ENCODE assay signal across 8 cellular contexts in the genomic region with DNA sequence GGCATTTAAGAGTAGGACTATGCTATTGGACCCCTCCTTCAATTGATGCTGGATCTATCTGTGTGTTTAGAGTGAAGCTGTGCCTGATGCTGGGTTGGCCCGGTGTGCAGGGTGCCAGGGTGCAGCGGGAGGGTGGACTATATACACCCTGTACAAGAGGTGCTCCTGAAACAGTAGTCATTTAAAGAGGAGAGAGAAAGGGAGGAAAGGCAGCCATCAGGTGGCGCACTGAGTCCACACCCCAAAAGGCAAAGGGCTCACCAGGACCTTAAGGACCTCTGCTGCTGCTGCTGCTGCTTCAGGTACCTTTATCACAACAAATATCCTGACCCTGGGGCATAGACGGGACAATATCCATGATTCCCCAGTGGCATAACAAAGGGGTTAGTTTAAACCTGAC. TPM values are rescaled to one million over a fixed set of nuclear protein-coding genes. Genes with fewer than 3 reads are reported as not detected.
A peak's percentile ranks its signal among the peaks of the same experiment; 100 is the strongest.
DNase-seq lines count a peak whose midpoint lies in the region; ATAC-seq and TF ChIP-seq lines count a peak whose summit lies in the region.

No MANE protein-coding gene starts in this region.

- POLR2A ChIA-PET in GM10248 (lab: Yijun Ruan, JAX) = no interaction called here

- peak; percentile 24 to 35 for DNase-seq in activated CD4-positive, alpha-beta T cell treated with anti-CD3 and anti-CD28 coated beads, Interleukin-2, amount 50 U/mL, for 24 hours (ENCODE audit: low read depth in 1 of 2, low spot score in 1 of 2)
- DNase-seq in heart left ventricle = peak in 3 of 5 donors; percentile 24 to 40 (median 32)
- peak; percentile 13 to 20 for DNase-seq in stimulated activated CD8-positive, alpha-beta memory T cell treated with anti-CD3 and anti-CD28 coated beads, Interleukin-15, amount 100 ng/mL, for 4 hours (ENCODE audit: low read depth in 2 of 2)
- no peak for DNase-seq in cerebellar nuclear complex (lab: John Stamatoyannopoulos, UW)
- no peak for DNase-seq in DMS153 treated with DMSO at 0.1 percent for 48 hours (lab: John Stamatoyannopoulos, UW; ENCODE audit: unreplicated experiment)
- DNase-seq in GM10248 (ENCODE audit: extremely low spot score) = no peak

- H3K27me3 ChIP-seq in Loucy (ENCODE audit: insufficient read depth, low read length, poor library complexity, severe bottlenecking) = no peaks in the 10 kb centered on the region
- H3K27me3 ChIP-seq in heart left ventricle = no peaks in the 10 kb centered on the region

- no peaks in the 10 kb centered on the region for H3K9me2 ChIP-seq in Loucy (replicated peaks; ENCODE audit: low read depth, low read length)

- intact Hi-C loops in heart left ventricle (cut with DNase I) = loop anchor here in 1 of 10 donors (5.0 kb wide), 1 partner anchor 160 kb away; no protein-coding TSS in a partner anchor

- H3K4me3 ChIP-seq in Loucy (ENCODE audit: low read length, poor library complexity, severe bottlenecking) (no peak overlapping the region), heart left ventricle (no peak overlapping the region)

- H3K36me3 ChIP-seq in Loucy (ENCODE audit: insufficient read depth, low read length) = no peaks in the 10 kb centered on the region
- peaks cover 0 to 7% (median 0%) of the 10 kb centered on the region in 9 donors for H3K36me3 ChIP-seq in heart left ventricle

- H3K4me1 ChIP-seq in Loucy (ENCODE audit: insufficient read depth, low read length, poor library complexity, severe bottlenecking) (peaks cover 10% of the 10 kb centered on the region), heart left ventricle (no peaks in the 10 kb centered on the region)

- no peak for TF ChIP-seq POLR2A in heart left ventricle (IDR thresholded peaks at IDR 0.05)

- peak; percentile 37 to 79 (median 66) for ATAC-seq in heart left ventricle
- ATAC-seq in HG03139 (IDR thresholded peaks at IDR 0.05; ENCODE audit: unreplicated experiment) = no peak

- H3K4me2 ChIP-seq in Loucy (ENCODE audit: low read depth, low read length, poor library complexity, severe bottlenecking) = no peak overlapping the region

- no peaks in the 10 kb centered on the region for H3F3A ChIP-seq in Loucy (ENCODE audit: low read depth)

- 43 to 51% (median 47%) methylated on average over 3 to 4 of the region's 4 CpGs for WGBS in heart left ventricle, 4 donors

- H4K20me1 ChIP-seq in Loucy (ENCODE audit: insufficient read depth, low read length, poor library complexity, severe bottlenecking) = no peaks in the 10 kb centered on the region

- TF ChIP-seq CTCF in Loucy (conservative IDR thresholded peaks at IDR 0.05; ENCODE audit: low read length) (peak; percentile 74), heart left ventricle (IDR thresholded peaks at IDR 0.05) (peak in 10 of 12 donors; percentile 19 to 52 (median 34)), GM10248 (IDR thresholded peaks at IDR 0.05; ENCODE audit: control extremely low read depth, extremely low read depth, low read depth, missing control alignments) (no peak)

- H3K79me2 ChIP-seq in Loucy (ENCODE audit: insufficient read depth, low read length) = no peaks in the 10 kb centered on the region

- CTCF ChIA-PET in GM10248 (lab: Yijun Ruan, JAX) = interaction anchor here (0.8 to 1.9 kb wide), 3 partner anchors 9 to 111 kb away, joined by 3 to 4 read pairs (median 4); no protein-coding TSS in a partner anchor

- H3K9ac ChIP-seq in Loucy (ENCODE audit: low read depth, low read length, poor library complexity, severe bottlenecking) = no peak overlapping the region

- H3K27ac ChIP-seq in heart left ventricle = no peak overlapping the region

- no peak overlapping the region for H2AFZ ChIP-seq in Loucy (ENCODE audit: low read length)

- peaks cover 11% of the 10 kb centered on the region; the same call in 1 of the 2 replicates for H3K9me3 ChIP-seq in Loucy (ENCODE audit: insufficient read depth, low read depth, low read length)
- peaks cover 0 to 49% (median 9%) of the 10 kb centered on the region in 12 donors for H3K9me3 ChIP-seq in heart left ventricle

RNA-seq across cellular contexts. Expression of a gene that starts 39.4 kb away (rescaled TPM):
- 1 to 10 TPM; 2.7 to 7.5 (median 4.8) TPM for total RNA-seq in heart left ventricle
- polyA plus RNA-seq in heart left ventricle = 1 to 10 TPM; 2.9 to 3.1 TPM

RNA-seq across cellular contexts. Expression of a gene that starts 45.7 kb away (rescaled TPM):
- total RNA-seq in heart left ventricle = 1 to 10 TPM; 3.1 to 7.2 (median 4.5) TPM
- polyA plus RNA-seq in heart left ventricle = 1 to 10 TPM in 1 of 2 donors, under 1 TPM in 1; 1.00 to 1.7 TPM

Comparison
In these comparisons a context has a peak if more than half of its experiments do, and no peak if none do; other contexts are left out.
1. DNase-seq: peak in activated CD4-positive, alpha-beta T cell treated with anti-CD3 and anti-CD28 coated beads, Interleukin-2, amount 50 U/mL, for 24 hours (2 of 2), heart left ventricle (3 of 5) and stimulated activated CD8-positive, alpha-beta memory T cell treated with anti-CD3 and anti-CD28 coated beads, Interleukin-15, amount 100 ng/mL, for 4 hours (2 of 2); none in cerebellar nuclear complex (0 of 2), DMS153 treated with DMSO at 0.1 percent for 48 hours (single experiment) and GM10248 (single experiment).